In the genomic region with DNA sequence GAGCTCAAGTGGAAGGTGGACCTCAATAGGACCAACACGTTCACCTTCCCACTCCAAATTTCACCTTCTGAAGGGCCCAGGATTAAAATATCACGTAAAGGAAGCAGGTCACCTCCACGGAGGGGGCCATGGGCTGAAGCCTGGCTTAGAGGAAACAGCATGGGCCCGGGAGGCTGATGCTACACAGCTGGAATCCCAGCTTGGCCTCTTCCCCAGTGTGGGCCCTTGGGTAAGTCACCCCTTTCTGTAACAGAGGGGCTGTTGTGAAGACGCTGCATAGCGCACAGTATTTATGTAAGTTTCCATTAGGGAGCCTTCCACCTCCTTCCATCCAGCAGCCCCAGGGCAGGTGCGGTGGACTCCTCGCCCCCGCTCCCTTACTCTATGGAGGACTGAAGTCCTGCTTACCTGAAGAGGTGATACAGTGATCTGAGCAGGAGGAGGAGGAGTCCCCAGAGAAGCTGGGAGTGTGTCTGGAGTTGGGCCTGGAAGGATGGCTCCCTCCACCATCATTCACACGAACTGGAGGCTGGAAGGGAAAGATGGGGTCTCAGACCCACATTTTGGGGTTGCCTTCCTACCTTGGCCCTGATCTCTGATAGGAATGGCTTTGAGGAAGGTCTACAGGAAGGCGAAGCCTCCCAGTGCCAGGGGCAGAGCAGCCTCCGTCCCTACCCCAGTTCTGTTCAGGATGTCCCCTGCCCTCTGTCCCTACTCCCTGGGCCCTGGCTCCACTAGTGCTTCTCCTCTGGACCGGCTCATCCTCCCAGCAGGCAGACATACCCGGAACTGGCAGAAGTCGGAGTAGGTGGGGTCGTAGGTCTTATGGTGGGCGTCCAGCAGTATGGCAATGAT, we compare ENCODE assay signal across 1 cellular context.
TF ChIP-seq lines count a peak whose summit lies in the region.

No MANE protein-coding gene starts in this region.

TF ChIP-seq in IMR-90, 13 proteins besides CTCF, POLR2A, EP300 and RAD21:
- no peak for TF ChIP-seq BHLHE40 (IDR thresholded peaks at IDR 0.05; ENCODE audit: low read depth, low read length)
- TF ChIP-seq CEBPB (IDR thresholded peaks at IDR 0.05; ENCODE audit: low read depth, low read length): no peak
- TF ChIP-seq CHD1 (IDR thresholded peaks at IDR 0.05; ENCODE audit: low read depth, low read length): no peak
